ENCODE assay signal across 10 cellular contexts in genomic region chr4:184408021-184408710, GRCh38.
A peak's percentile ranks its signal among the peaks of the same experiment; 100 is the strongest.
DNase-seq lines count a peak whose midpoint lies in the region; ATAC-seq and TF ChIP-seq lines count a peak whose summit lies in the region.
"Had no signal": no experiment of that assay in that cellular context is flagged by ENCODE, and none has a peak within 500 bp of the region (broad histone marks: within the 10 kb centered on the region; RNA-seq: fewer than 3 reads in every experiment).

No MANE protein-coding gene starts in this region.

- TF ChIP-seq POLR2A in gastroesophageal sphincter (IDR thresholded peaks at IDR 0.05) (no peak), adrenal gland (IDR thresholded peaks at IDR 0.05) (no peak)

- WGBS in gastroesophageal sphincter (ENCODE audit: low coverage in 1 of 2), 2 donors, result 27 to 50% methylated on average over 4 to 8 of the region's 8 CpGs
- WGBS in adrenal gland, 4 donors, result 62 to 69% (median 64%) methylated on average over 8 of the region's 8 CpGs

- H3K9me3 ChIP-seq in gastroesophageal sphincter (no peaks in the 10 kb centered on the region), subcutaneous abdominal adipose tissue (ENCODE audit: control insufficient read depth in 5 of 5, low read length in 5 of 5) (no peaks in the 10 kb centered on the region), adrenal gland (replicated peaks in 1 of 3) (no peaks in the 10 kb centered on the region)

- no peak for TF ChIP-seq EP300 in gastroesophageal sphincter (IDR thresholded peaks at IDR 0.05)

- H3K27me3 Mint-ChIP-seq in activated naive CD4-positive, alpha-beta T cell treated with anti-CD3 and anti-CD28 coated beads, Interleukin-2, amount 10 ng/mL, durations not matched to agents 7 days and 5 days, result no peaks in the 10 kb centered on the region
- H3K27me3 Mint-ChIP-seq in activated naive CD8-positive, alpha-beta T cell treated with anti-CD3 and anti-CD28 coated beads for 36 hours, result no peaks in the 10 kb centered on the region

- no peaks in the 10 kb centered on the region for H3K9me3 Mint-ChIP-seq in activated naive CD4-positive, alpha-beta T cell treated with anti-CD3 and anti-CD28 coated beads, Interleukin-2, amount 10 ng/mL, durations not matched to agents 7 days and 5 days
- H3K9me3 Mint-ChIP-seq in activated naive CD8-positive, alpha-beta T cell treated with anti-CD3 and anti-CD28 coated beads for 36 hours, result no peaks in the 10 kb centered on the region

- H3K36me3 ChIP-seq in gastroesophageal sphincter (peaks cover 0 to 92% of the 10 kb centered on the region in 2 donors), subcutaneous abdominal adipose tissue (ENCODE audit: control insufficient read depth in 5 of 5, insufficient read depth in 5 of 5, low read length in 5 of 5) (peaks cover 3 to 53% (median 39%) of the 10 kb centered on the region in 5 donors), adrenal gland (replicated peaks in 1 of 2) (peaks cover 0 to 45% of the 10 kb centered on the region in 2 donors)

- H3K4me3 ChIP-seq in gastroesophageal sphincter, result no peak overlapping the region
- H3K4me3 ChIP-seq in subcutaneous abdominal adipose tissue (ENCODE audit: low read depth in 1 of 5, low read length in 5 of 5), result no peak overlapping the region
- H3K4me3 ChIP-seq in adrenal gland, result no peak overlapping the region

- CTCF ChIA-PET in activated naive CD4-positive, alpha-beta T cell treated with anti-CD3 and anti-CD28 coated beads, Interleukin-2, amount 10 ng/mL, durations not matched to agents 7 days and 5 days (lab: Charles Lee), result interaction anchor here (0.8 to 1.1 kb wide), 3 partner anchors 30 to 106 kb away, joined by 3 to 4 read pairs (median 3); no protein-coding TSS in a partner anchor

- H3K27ac Mint-ChIP-seq in activated naive CD4-positive, alpha-beta T cell treated with anti-CD3 and anti-CD28 coated beads, Interleukin-2, amount 10 ng/mL, durations not matched to agents 7 days and 5 days, result peak overlapping the region; percentile 71
- H3K27ac Mint-ChIP-seq in activated naive CD8-positive, alpha-beta T cell treated with anti-CD3 and anti-CD28 coated beads for 36 hours, result peak overlapping the region; percentile 18

- no peak for DNase-seq in activated naive CD4-positive, alpha-beta T cell treated with anti-CD3 and anti-CD28 coated beads, Interleukin-2, amount 10 ng/mL, durations not matched to agents 7 days and 5 days
- DNase-seq in activated naive CD4-positive, alpha-beta T cell treated with Interleukin-2 at 50 U/mL for 16 hours, result no peak
- no peak for DNase-seq in activated naive CD8-positive, alpha-beta T cell treated with anti-CD3 and anti-CD28 coated beads for 36 hours
- DNase-seq in COR-L47 (lab: John Stamatoyannopoulos, UW), result no peak
- no peak for DNase-seq in adrenal gland
- DNase-seq: DMS53, foreskin melanocyte had no signal

- peaks cover 73% of the 10 kb centered on the region for H3K36me3 Mint-ChIP-seq in activated naive CD4-positive, alpha-beta T cell treated with anti-CD3 and anti-CD28 coated beads, Interleukin-2, amount 10 ng/mL, durations not matched to agents 7 days and 5 days
- peaks cover 51% of the 10 kb centered on the region for H3K36me3 Mint-ChIP-seq in activated naive CD8-positive, alpha-beta T cell treated with anti-CD3 and anti-CD28 coated beads for 36 hours

- no peaks in the 10 kb centered on the region for H3K27me3 ChIP-seq in gastroesophageal sphincter
- no peaks in the 10 kb centered on the region for H3K27me3 ChIP-seq in subcutaneous abdominal adipose tissue (ENCODE audit: control insufficient read depth in 5 of 5, insufficient read depth in 4 of 5, low read length in 5 of 5)
- no peaks in the 10 kb centered on the region for H3K27me3 ChIP-seq in adrenal gland

- no peak overlapping the region for H3K4me3 Mint-ChIP-seq in activated naive CD4-positive, alpha-beta T cell treated with anti-CD3 and anti-CD28 coated beads, Interleukin-2, amount 10 ng/mL, durations not matched to agents 7 days and 5 days
- H3K4me3 Mint-ChIP-seq in activated naive CD8-positive, alpha-beta T cell treated with anti-CD3 and anti-CD28 coated beads for 36 hours, result no peak overlapping the region

- TF ChIP-seq CTCF in gastroesophageal sphincter (IDR thresholded peaks at IDR 0.05) (no peak), adrenal gland (IDR thresholded peaks at IDR 0.05) (no peak)

- peaks cover 55% of the 10 kb centered on the region for H3K4me1 Mint-ChIP-seq in activated naive CD4-positive, alpha-beta T cell treated with anti-CD3 and anti-CD28 coated beads, Interleukin-2, amount 10 ng/mL, durations not matched to agents 7 days and 5 days
- H3K4me1 Mint-ChIP-seq in activated naive CD8-positive, alpha-beta T cell treated with anti-CD3 and anti-CD28 coated beads for 36 hours, result peaks cover 44% of the 10 kb centered on the region

- peaks cover 0 to 45% (median 18%) of the 10 kb centered on the region in 3 donors for H3K4me1 ChIP-seq in gastroesophageal sphincter
- peaks cover 4 to 49% (median 32%) of the 10 kb centered on the region in 5 donors for H3K4me1 ChIP-seq in subcutaneous abdominal adipose tissue (ENCODE audit: control insufficient read depth in 5 of 5, insufficient read depth in 5 of 5, low read length in 5 of 5)
- H3K4me1 ChIP-seq in adrenal gland (replicated peaks in 1 of 2), result peaks cover 10 to 47% of the 10 kb centered on the region in 2 donors

- ATAC-seq in gastroesophageal sphincter, result no peak
- ATAC-seq in GM19395 (IDR thresholded peaks at IDR 0.05; ENCODE audit: unreplicated experiment), result no peak

- peak overlapping the region in 3 of 4 donors; percentile 53 to 63 (median 56) for H3K27ac ChIP-seq in gastroesophageal sphincter
- peak overlapping the region; percentile 66 for H3K27ac ChIP-seq in subcutaneous abdominal adipose tissue (ENCODE audit: low read depth, low read length)
- H3K27ac ChIP-seq in adrenal gland, result peak overlapping the region in 2 of 5 donors; percentile 54 to 56

- H3K9ac ChIP-seq in subcutaneous abdominal adipose tissue (ENCODE audit: low read length in 5 of 5), result peak overlapping the region in 1 of 5 donors; percentile 11

- intact Hi-C loops in adrenal gland (cut with DNase I), result loop anchor here in 1 of 2 donors (10.0 kb wide), 1 partner anchor 47 kb away; no protein-coding TSS in a partner anchor
